ENCODE assay signal across 12 cellular contexts in genomic region chr10:74093530-74094164, GRCh38. TPM values are rescaled to one million over a fixed set of nuclear protein-coding genes. Genes with fewer than 3 reads are reported as not detected.
DNase-seq lines count a peak whose midpoint lies in the region; ATAC-seq and TF ChIP-seq lines count a peak whose summit lies in the region.
"Had no signal": no experiment of that assay in that cellular context is flagged by ENCODE, and none has a peak within 500 bp of the region (broad histone marks: within the 10 kb centered on the region; RNA-seq: fewer than 3 reads in every experiment).

No MANE protein-coding gene starts in this region.

- H3K9me3 Mint-ChIP-seq in chondrocyte (ENCODE audit: low read depth) = no peaks in the 10 kb centered on the region
- H3K9me3 Mint-ChIP-seq: CD8-positive, alpha-beta memory T cell had no signal

- no peak overlapping the region for H3K4me2 ChIP-seq in DND-41 (ENCODE audit: insufficient read depth, low read length)

- H2AFZ ChIP-seq in DND-41 (ENCODE audit: low read depth, low read length) = no peak overlapping the region

- H3K27ac Mint-ChIP-seq in chondrocyte (ENCODE audit: unreplicated experiment) = peak overlapping the region; percentile 59

- no peak overlapping the region for H3K4me3 Mint-ChIP-seq in chondrocyte (ENCODE audit: unreplicated experiment)
- H3K4me3 Mint-ChIP-seq: CD8-positive, alpha-beta memory T cell had no signal

- no peak for TF ChIP-seq POLR2A in NB4 (IDR thresholded peaks at IDR 0.05; ENCODE audit: extremely low read depth, insufficient read length)

- H3K4me3 ChIP-seq in DND-41 (ENCODE audit: low read depth in 1 of 2, low read length in 2 of 2) (no peak overlapping the region), NB4 (ENCODE audit: low read depth, low read length) (no peak overlapping the region)

- H3K9ac ChIP-seq in DND-41 (ENCODE audit: low read depth, low read length) = no peak overlapping the region

- no peaks in the 10 kb centered on the region for H3K79me2 ChIP-seq in DND-41 (ENCODE audit: insufficient read depth, low read length)

- ATAC-seq in DND-41 (ENCODE audit: insufficient read depth, low read depth) (no peak), GM21423 (IDR thresholded peaks at IDR 0.05; ENCODE audit: unreplicated experiment) (no peak)

- H4K20me1 ChIP-seq in DND-41 (ENCODE audit: insufficient read depth, low read length) = no peaks in the 10 kb centered on the region

- H3K27me3 ChIP-seq in DND-41 (ENCODE audit: insufficient read depth, low read length, poor library complexity) = no peaks in the 10 kb centered on the region

- peaks cover 5% of the 10 kb centered on the region for H3K4me1 ChIP-seq in DND-41 (ENCODE audit: insufficient read depth, low read length)
- H3K4me1 ChIP-seq: Caco-2 had no signal

- H3K27me3 Mint-ChIP-seq in chondrocyte (ENCODE audit: low read depth) = no peaks in the 10 kb centered on the region
- H3K27me3 Mint-ChIP-seq: CD8-positive, alpha-beta memory T cell had no signal

- DNase-seq in NCI-H1417 (lab: John Stamatoyannopoulos, UW) (peak in 2 of 3 experiments; percentile 4 to 48), NCI-H1417 treated with DMSO at 0.1 percent for 48 hours (lab: John Stamatoyannopoulos, UW) (no peak), DND-41 (no peak), NB4 (ENCODE audit: low read depth) (peak; percentile 15), chondrocyte (ENCODE audit: low spot score) (no peak), C1 segment of cervical spinal cord (lab: John Stamatoyannopoulos, UW) (no peak)
- DNase-seq in stimulated activated naive CD4-positive, alpha-beta T cell treated with Interleukin-2 at 50 U/mL for 16 hours (lab: John Stamatoyannopoulos, UW) = no peak
- DNase-seq: Caco-2; CD8-positive, alpha-beta memory T cell; H7 had no signal

- H3K27ac ChIP-seq in DND-41 (ENCODE audit: low read length) = no peak overlapping the region
- H3K27ac ChIP-seq: 22Rv1 had no signal

- peaks cover 52% of the 10 kb centered on the region for H3K36me3 Mint-ChIP-seq in chondrocyte (ENCODE audit: low read depth)

- TF ChIP-seq CTCF in DND-41 (IDR thresholded peaks at IDR 0.05; ENCODE audit: borderline replicate concordance, extremely low read depth, low read length, poor library complexity, severe bottlenecking) (peak; percentile 25), NB4 (IDR thresholded peaks at IDR 0.05; ENCODE audit: low read depth, low read length) (no peak), chondrocyte (IDR thresholded peaks at IDR 0.05) (no peak)

- peaks cover 9% of the 10 kb centered on the region for H3K4me1 Mint-ChIP-seq in chondrocyte (ENCODE audit: low read depth)
- H3K4me1 Mint-ChIP-seq: CD8-positive, alpha-beta memory T cell had no signal

- H3K36me3 ChIP-seq in DND-41 (ENCODE audit: insufficient read depth, low read length) = no peaks in the 10 kb centered on the region

- H3K9me3 ChIP-seq in DND-41 (ENCODE audit: insufficient read depth, low read length, severe bottlenecking) = no peaks in the 10 kb centered on the region
- H3K9me3 ChIP-seq: Caco-2 had no signal

RNA-seq across cellular contexts. Expression of gene AP3M1, which starts 57.0 kb away (rescaled TPM):
- total RNA-seq in chondrocyte = 31.2 to 37.0 TPM (median 31.7 TPM) in 3 replicates

RNA-seq across cellular contexts. Expression of gene ADK, which starts 57.4 kb away (rescaled TPM):
- 29.6 to 44.8 TPM (median 31.9 TPM) in 3 replicates for total RNA-seq in chondrocyte

Comparison
In these comparisons a context has a peak if more than half of its experiments do, and no peak if none do; other contexts are left out.
1. DNase-seq: peak in NCI-H1417 (2 of 3) and NB4 (single experiment); none in NCI-H1417 treated with DMSO at 0.1 percent for 48 hours (single experiment), DND-41 (single experiment), chondrocyte (single experiment), stimulated activated naive CD4-positive, alpha-beta T cell treated with Interleukin-2 at 50 U/mL for 16 hours (single experiment) and C1 segment of cervical spinal cord (0 of 14).